Comparison of ENCODE assay signal across 12 cellular contexts in the genomic region with DNA sequence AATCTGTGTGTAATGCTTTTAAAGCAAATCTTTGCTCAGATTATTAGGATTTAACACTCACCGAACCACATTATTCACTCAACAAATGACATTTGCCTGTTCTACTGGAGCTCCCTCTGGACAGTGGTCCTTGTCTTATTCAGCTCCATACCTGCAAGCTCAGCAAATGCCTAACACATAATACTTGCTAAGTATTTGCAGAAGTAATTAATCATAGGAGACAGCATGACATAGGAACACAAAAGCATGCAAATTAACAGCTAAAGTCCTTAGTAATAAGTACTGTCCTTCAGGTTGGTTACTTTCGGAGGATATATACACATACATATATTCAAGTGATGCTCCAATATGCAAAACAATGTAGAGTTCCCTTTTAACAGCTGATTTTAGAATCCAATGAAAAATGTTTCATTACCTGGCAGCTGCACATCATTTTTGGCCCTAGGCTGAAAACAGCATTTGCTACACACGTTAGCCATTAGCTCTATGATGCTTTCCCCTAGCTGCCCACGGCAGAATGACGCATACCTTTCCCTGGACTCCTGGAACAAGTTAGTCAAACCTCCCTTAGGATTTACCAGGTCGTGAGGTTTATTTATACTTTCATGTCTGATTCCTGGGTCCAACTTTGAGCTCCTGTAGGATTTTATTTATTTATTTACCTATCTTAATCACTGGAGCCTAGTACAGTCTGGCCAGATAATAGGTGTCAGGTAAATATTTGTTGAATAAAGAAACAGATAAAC. TPM values are rescaled to one million over a fixed set of nuclear protein-coding genes. Genes with fewer than 3 reads are reported as not detected.
DNase-seq lines count a peak whose midpoint lies in the region; TF ChIP-seq lines count a peak whose summit lies in the region.
"Had no signal": no experiment of that assay in that cellular context is flagged by ENCODE, and none has a peak within 500 bp of the region (broad histone marks: within the 10 kb centered on the region; RNA-seq: fewer than 3 reads in every experiment).

No MANE protein-coding gene starts in this region.

- no peak for TF ChIP-seq CTCF in WERI-Rb-1 (IDR thresholded peaks at IDR 0.05; ENCODE audit: low read depth, low read length)
- no peak for TF ChIP-seq CTCF in fibroblast of mammary gland (conservative IDR thresholded peaks at IDR 0.05; ENCODE audit: control insufficient read depth, insufficient read depth, low read depth, low read length)

- no peaks in the 10 kb centered on the region for H3K9me3 ChIP-seq in WERI-Rb-1 (ENCODE audit: severe bottlenecking)
- H3K9me3 ChIP-seq: lower lobe of right lung, SK-N-SH had no signal

- peaks cover 91% of the 10 kb centered on the region for H3K36me3 ChIP-seq in WERI-Rb-1

- in situ Hi-C loops in G401 (cut with HindIII; ENCODE audit: low sequenced_read_pairs), result no loop called here

- peak overlapping the region; percentile 41 for H3K27ac ChIP-seq in WERI-Rb-1
- H3K27ac ChIP-seq: lower lobe of right lung had no signal

- H3K4me3 ChIP-seq in WERI-Rb-1 (ENCODE audit: low read depth, low read length) (no peak overlapping the region), fibroblast of mammary gland (ENCODE audit: control insufficient read depth, low read depth, low read length) (no peak overlapping the region)
- H3K4me3 ChIP-seq: lower lobe of right lung had no signal

- DNase-seq in G401 (ENCODE audit: low spot score) (peak; percentile 41), WERI-Rb-1 (no peak), fibroblast of mammary gland (ENCODE audit: low read depth) (peak; percentile 95), renal cortical epithelial cell (ENCODE audit: low read depth) (peak; percentile 87), NCI-H1436 treated with DMSO at 0.1 percent for 48 hours (lab: John Stamatoyannopoulos, UW) (no peak), HuH-7.5 (ENCODE audit: low spot score) (no peak), putamen (ENCODE audit: low spot score) (no peak), NCI-H446 (lab: John Stamatoyannopoulos, UW) (no peak)
- DNase-seq: DMS79, lower lobe of right lung, SK-N-SH, small intestine had no signal

- H3K27me3 ChIP-seq in WERI-Rb-1 (ENCODE audit: insufficient read depth, low read depth, severe bottlenecking), result no peaks in the 10 kb centered on the region

RNA-seq across cellular contexts. Expression of a gene that starts 8.6 kb away (rescaled TPM):
- 54.5 and 55.5 TPM in 2 replicates for total RNA-seq in G401 (2014; rRNA removed; shearing (Covaris generic))
- total RNA-seq in renal cortical epithelial cell, result 38.2 and 67.6 TPM in 2 replicates

Comparison
In these comparisons a context has a peak if more than half of its experiments do, and no peak if none do; other contexts are left out.
1. DNase-seq: peak in G401 (single experiment), fibroblast of mammary gland (single experiment) and renal cortical epithelial cell (single experiment); none in WERI-Rb-1 (single experiment), NCI-H1436 treated with DMSO at 0.1 percent for 48 hours (single experiment), HuH-7.5 (single experiment), putamen (single experiment) and NCI-H446 (0 of 2).